In the genomic region with DNA sequence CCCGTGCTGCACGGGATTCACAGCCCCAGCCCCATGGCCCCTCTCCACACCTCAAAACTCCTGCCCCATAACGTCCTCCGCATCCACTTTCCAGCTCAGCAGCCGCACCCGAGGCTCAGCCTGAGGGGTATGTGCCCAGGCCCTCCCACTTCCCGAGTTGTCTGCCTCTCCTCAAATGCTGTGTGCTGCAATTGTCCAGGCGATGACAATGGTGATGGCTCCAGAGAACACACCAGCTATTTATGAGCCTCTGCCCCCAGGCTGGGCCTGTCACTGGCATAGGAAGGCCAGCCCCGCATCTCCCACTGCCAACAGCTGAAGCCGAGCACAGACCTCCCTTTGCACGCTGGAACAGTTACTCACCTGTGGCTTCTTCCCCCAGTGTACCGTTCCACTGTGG, we compare ENCODE assay signal across 22 cellular contexts. TPM values are rescaled to one million over a fixed set of nuclear protein-coding genes. Genes with fewer than 3 reads are reported as not detected.
A peak's percentile ranks its signal among the peaks of the same experiment; 100 is the strongest.
DNase-seq lines count a peak whose midpoint lies in the region; ATAC-seq and TF ChIP-seq lines count a peak whose summit lies in the region.
"Had no signal": no experiment of that assay in that cellular context is flagged by ENCODE, and none has a peak within 500 bp of the region (broad histone marks: within the 10 kb centered on the region; RNA-seq: fewer than 3 reads in every experiment).

No MANE protein-coding gene starts in this region.

- intact Hi-C loops in dorsolateral prefrontal cortex (cut with DNase I) (no loop called here), right cardiac atrium (cut with DNase I) (no loop called here)

- H3K27me3 ChIP-seq in dorsolateral prefrontal cortex (no peaks in the 10 kb centered on the region), right cardiac atrium (ENCODE audit: control insufficient read depth, insufficient read depth) (no peaks in the 10 kb centered on the region), foreskin keratinocyte (peaks cover 6% of the 10 kb centered on the region)
- H3K27me3 ChIP-seq: adrenal gland, ovary, transverse colon had no signal

- DNase-seq in Ammon's horn (ENCODE audit: low spot score), result peak; percentile 95
- peak; percentile 11 to 94 (median 86) for DNase-seq in dorsolateral prefrontal cortex
- peak; percentile 35 to 78 (median 74) for DNase-seq in right cardiac atrium
- DNase-seq in occipital lobe (lab: John Stamatoyannopoulos, UW), result peak; percentile 72
- DNase-seq in NCI-H226, result no peak
- no peak for DNase-seq in foreskin keratinocyte
- no peak for DNase-seq in NCI-H146 treated with DMSO at 0.1 percent for 48 hours (lab: John Stamatoyannopoulos, UW; ENCODE audit: unreplicated experiment)
- no peak for DNase-seq in COR-L47 (lab: John Stamatoyannopoulos, UW)
- DNase-seq: activated CD4-positive, alpha-beta T cell treated with anti-CD3 and anti-CD28 coated beads for 36 hours; activated effector memory CD4-positive, alpha-beta T cell treated with anti-CD3 and anti-CD28 coated beads, Interleukin-2, amount 50 U/mL, for 16 hours; H9; KBM-7; ovary; transverse colon had no signal

- H3K4me3 ChIP-seq in dorsolateral prefrontal cortex (peak overlapping the region in 33 of 59 donors; percentile 7 to 68 (median 50)), right cardiac atrium (ENCODE audit: low read length) (no peak overlapping the region)
- H3K4me3 ChIP-seq: adrenal gland, ovary, SK-N-MC, smooth muscle cell, transverse colon had no signal

- 53% methylated on average over 12 of the region's 12 CpGs for WGBS in right cardiac atrium

- peak in 1 of 2 donors; percentile 7 for ATAC-seq in right cardiac atrium
- no peak for ATAC-seq in foreskin keratinocyte
- ATAC-seq: activated CD4-positive, alpha-beta T cell treated with anti-CD3 and anti-CD28 coated beads for 36 hours; Panc1 had no signal

- H3K4me1 ChIP-seq in right cardiac atrium (ENCODE audit: control insufficient read depth, insufficient read depth, low read length) (peaks cover 12% of the 10 kb centered on the region), foreskin keratinocyte (no peaks in the 10 kb centered on the region)

- TF ChIP-seq CTCF in dorsolateral prefrontal cortex (IDR thresholded peaks at IDR 0.05 in 54 of 56, conservative IDR thresholded peaks at IDR 0.05 in 2 of 56; ENCODE audit: low read depth in 1 of 56, partially characterized antibody in 56 of 56), result peak in 2 of 56 donors; percentile 7 to 11
- no peak for TF ChIP-seq CTCF in foreskin keratinocyte (conservative IDR thresholded peaks at IDR 0.05)

- no peaks in the 10 kb centered on the region for H3K9me3 ChIP-seq in right cardiac atrium (ENCODE audit: control insufficient read depth, low read length)
- H3K9me3 ChIP-seq: adrenal gland, ovary, transverse colon had no signal

- H3K27ac ChIP-seq in dorsolateral prefrontal cortex (peak overlapping the region; percentile 76 to 100 (median 97)), right cardiac atrium (ENCODE audit: low read length) (peak overlapping the region; percentile 78), foreskin keratinocyte (no peak overlapping the region)
- H3K27ac ChIP-seq: adrenal gland, ovary, SK-N-MC had no signal

RNA-seq across cellular contexts. Expression of gene LDB3, which starts 2.4 kb away (rescaled TPM):
- 10 to 100 TPM in 105 of 120 experiments, 1 to 10 TPM in 15; 3.8 to 94.4 (median 22.6) TPM for total RNA-seq in dorsolateral prefrontal cortex
- 1,000 to 10,000 TPM in 1 of 4 donors, 100 to 1,000 TPM in 3; 738 to 1,111 (median 934) TPM for total RNA-seq in right cardiac atrium
- 1,223 TPM for polyA plus RNA-seq in right cardiac atrium
- total RNA-seq in occipital lobe, result 0.16 TPM
- not detected in 2 replicates for total RNA-seq in foreskin keratinocyte
- polyA plus RNA-seq in foreskin keratinocyte, result not detected in 2 replicates
- total RNA-seq: glomerular endothelial cell had no signal

RNA-seq across cellular contexts. Expression of gene OPN4, which starts 11.5 kb away (rescaled TPM):
- total RNA-seq in dorsolateral prefrontal cortex (1 to 10 TPM in 93 of 120 experiments, under 1 TPM in 23, not detected in 4; 0.35 to 4.5 (median 1.6) TPM), right cardiac atrium (1 to 10 TPM in 2 of 4 donors, under 1 TPM in 2; 0.32 to 1.2 (median 0.95) TPM), occipital lobe (not detected), foreskin keratinocyte (not detected in 2 replicates)
- polyA plus RNA-seq in right cardiac atrium (0.93 TPM), foreskin keratinocyte (not detected in 2 replicates)
- total RNA-seq: activated CD4-positive, alpha-beta T cell treated with anti-CD3 and anti-CD28 coated beads for 36 hours; chondrocyte; glomerular endothelial cell; H9; mesenteric fat pad; ovary; smooth muscle cell had no signal
- polyA plus RNA-seq: keratinocyte, smooth muscle cell had no signal

Comparison
In these comparisons a context has a peak if more than half of its experiments do, and no peak if none do; other contexts are left out.
1. DNase-seq: peak in Ammon's horn (single experiment), dorsolateral prefrontal cortex (10 of 10), right cardiac atrium (3 of 3) and occipital lobe (single experiment); none in NCI-H226 (single experiment), foreskin keratinocyte (0 of 2), NCI-H146 treated with DMSO at 0.1 percent for 48 hours (single experiment) and COR-L47 (single experiment).
2. RNA of gene LDB3, which starts 2.4 kb away (total RNA-seq): 738 to 1,111 TPM in right cardiac atrium; 3.8 to 94.4 TPM in dorsolateral prefrontal cortex, 0.16 TPM in occipital lobe (single experiment) and not detected in foreskin keratinocyte; every median in the first group is over 4 times any median in the second.